In genomic region chr1:114428083-114428754, GRCh38 we compare ENCODE assay signal across 9 cellular contexts.
A peak's percentile ranks its signal among the peaks of the same experiment; 100 is the strongest.
DNase-seq lines count a peak whose midpoint lies in the region; ATAC-seq and TF ChIP-seq lines count a peak whose summit lies in the region.
"Had no signal": no experiment of that assay in that cellular context is flagged by ENCODE, and none has a peak within 500 bp of the region (broad histone marks: within the 10 kb centered on the region; RNA-seq: fewer than 3 reads in every experiment).

No MANE protein-coding gene starts in this region.

- no peaks in the 10 kb centered on the region for H3K9me3 Mint-ChIP-seq in activated naive CD4-positive, alpha-beta T cell treated with anti-CD3 and anti-CD28 coated beads for 36 hours
- H3K9me3 Mint-ChIP-seq in activated naive CD4-positive, alpha-beta T cell treated with anti-CD3 and anti-CD28 coated beads, Interleukin-2, amount 50 U/mL, for 72 hours, result no peaks in the 10 kb centered on the region

- intact Hi-C loops in activated naive CD4-positive, alpha-beta T cell treated with anti-CD3 and anti-CD28 coated beads for 36 hours (cut with micrococcal nuclease), result loop anchor here (1.0 kb wide), 1 partner anchor 82 kb away; no protein-coding TSS in a partner anchor
- intact Hi-C loops in PC-9 (cut with micrococcal nuclease; ENCODE audit: unreplicated experiment) (no loop called here), esophagus squamous epithelium (cut with DNase I) (no loop called here)

- no peak overlapping the region for H2AFZ ChIP-seq in PC-9

- H3K4me2 ChIP-seq in PC-9, result no peak overlapping the region

- peaks cover 34% of the 10 kb centered on the region for H3F3A ChIP-seq in PC-9 (ENCODE audit: insufficient read depth, low read depth)

- no peaks in the 10 kb centered on the region for H3K27me3 ChIP-seq in PC-9 (ENCODE audit: insufficient read depth, low read depth)
- no peaks in the 10 kb centered on the region for H3K27me3 ChIP-seq in esophagus squamous epithelium

- POLR2A ChIA-PET in PC-9 (lab: Charles Lee; ENCODE audit: unreplicated experiment), result no interaction called here

- peaks cover 17% of the 10 kb centered on the region for H3K36me3 Mint-ChIP-seq in activated naive CD4-positive, alpha-beta T cell treated with anti-CD3 and anti-CD28 coated beads for 36 hours (ENCODE audit: low read depth)
- no peaks in the 10 kb centered on the region for H3K36me3 Mint-ChIP-seq in activated naive CD4-positive, alpha-beta T cell treated with anti-CD3 and anti-CD28 coated beads, Interleukin-2, amount 50 U/mL, for 72 hours

- peaks cover 46% of the 10 kb centered on the region for H3K36me3 ChIP-seq in PC-9 (ENCODE audit: low read depth)
- peaks cover 0 to 82% (median 4%) of the 10 kb centered on the region in 3 donors for H3K36me3 ChIP-seq in esophagus squamous epithelium

- H3K4me1 ChIP-seq in PC-9 (replicated peaks; ENCODE audit: insufficient read depth) (no peaks in the 10 kb centered on the region), esophagus squamous epithelium (no peaks in the 10 kb centered on the region)

- DNase-seq in activated naive CD4-positive, alpha-beta T cell treated with anti-CD3 and anti-CD28 coated beads for 36 hours, result peak; percentile 16
- DNase-seq in activated naive CD4-positive, alpha-beta T cell treated with anti-CD3 and anti-CD28 coated beads, Interleukin-2, amount 50 U/mL, for 72 hours (ENCODE audit: low spot score in 2 of 2), result no peak
- DNase-seq in PC-9, result peak in 1 of 2 experiments; percentile 2
- DNase-seq in esophagus squamous epithelium (lab: John Stamatoyannopoulos, UW), result no peak
- DNase-seq in stromal cell of bone marrow (ENCODE audit: low read depth), result peak; percentile 13
- no peak for DNase-seq in GM20000 (ENCODE audit: low spot score)
- DNase-seq: activated naive CD4-positive, alpha-beta T cell treated with Interleukin-2 at 50 U/mL for 16 hours had no signal

- 50 to 66% methylated on average over 1 of the region's 1 CpG for WGBS in esophagus squamous epithelium, 2 donors

- ATAC-seq in activated naive CD4-positive, alpha-beta T cell treated with anti-CD3 and anti-CD28 coated beads, Interleukin-2, amount 50 U/mL, for 72 hours, result no peak
- no peak for ATAC-seq in GM18502 (IDR thresholded peaks at IDR 0.05; ENCODE audit: poor library complexity, unreplicated experiment)
- no peak for ATAC-seq in GM18861 (IDR thresholded peaks at IDR 0.05; ENCODE audit: unreplicated experiment)

- H4K20me1 ChIP-seq in PC-9 (ENCODE audit: insufficient read depth), result peaks cover 20% of the 10 kb centered on the region

- no peaks in the 10 kb centered on the region for H3K4me1 Mint-ChIP-seq in activated naive CD4-positive, alpha-beta T cell treated with anti-CD3 and anti-CD28 coated beads for 36 hours (ENCODE audit: low read depth)

- no peaks in the 10 kb centered on the region for H3K27me3 Mint-ChIP-seq in activated naive CD4-positive, alpha-beta T cell treated with anti-CD3 and anti-CD28 coated beads for 36 hours (ENCODE audit: low read depth)

- TF ChIP-seq CTCF in PC-9 (conservative IDR thresholded peaks at IDR 0.05) (peak; percentile 80), esophagus squamous epithelium (IDR thresholded peaks at IDR 0.05) (peak in 4 of 6 experiments; percentile 26 to 48 (median 36)), GM20000 (IDR thresholded peaks at IDR 0.05; ENCODE audit: extremely low read depth, missing control alignments) (no peak)

- no peak overlapping the region for H3K27ac Mint-ChIP-seq in activated naive CD4-positive, alpha-beta T cell treated with anti-CD3 and anti-CD28 coated beads for 36 hours
- no peak overlapping the region for H3K27ac Mint-ChIP-seq in activated naive CD4-positive, alpha-beta T cell treated with anti-CD3 and anti-CD28 coated beads, Interleukin-2, amount 50 U/mL, for 72 hours

- no peak for TF ChIP-seq POLR2A in esophagus squamous epithelium (IDR thresholded peaks at IDR 0.05)

- H3K27ac ChIP-seq in PC-9, result no peak overlapping the region
- no peak overlapping the region for H3K27ac ChIP-seq in esophagus squamous epithelium

- H3K4me3 ChIP-seq in PC-9, result no peak overlapping the region
- no peak overlapping the region for H3K4me3 ChIP-seq in esophagus squamous epithelium

- no TSS peak for BruUV-seq in PC-9 (replicated peaks; lab: Mats Ljungman, UMichigan)

- H3K9me3 ChIP-seq in PC-9 (ENCODE audit: insufficient read depth, low read depth) (no peaks in the 10 kb centered on the region), esophagus squamous epithelium (no peaks in the 10 kb centered on the region)

- no peak overlapping the region for H3K4me3 Mint-ChIP-seq in activated naive CD4-positive, alpha-beta T cell treated with anti-CD3 and anti-CD28 coated beads for 36 hours

- H3K9me2 ChIP-seq in PC-9 (ENCODE audit: insufficient read depth), result no peaks in the 10 kb centered on the region

- CTCF ChIA-PET in activated naive CD4-positive, alpha-beta T cell treated with anti-CD3 and anti-CD28 coated beads for 36 hours (lab: Charles Lee), result interaction anchor here (0.9 to 1.7 kb wide), 6 partner anchors 10 to 145 kb away, joined by 3 to 10 read pairs (median 4); no protein-coding TSS in a partner anchor
- CTCF ChIA-PET in PC-9 (lab: Charles Lee), result interaction anchor here (0.7 kb wide), 1 partner anchor 34 kb away, joined by 3 read pairs; no protein-coding TSS in a partner anchor

- peaks cover 7% of the 10 kb centered on the region; the same call in 1 of the 2 replicates for H3K79me2 ChIP-seq in PC-9 (ENCODE audit: low read depth)

Comparison
In these comparisons a context has a peak if more than half of its experiments do, and no peak if none do; other contexts are left out.
1. DNase-seq: peak in activated naive CD4-positive, alpha-beta T cell treated with anti-CD3 and anti-CD28 coated beads for 36 hours (single experiment) and stromal cell of bone marrow (single experiment); none in activated naive CD4-positive, alpha-beta T cell treated with anti-CD3 and anti-CD28 coated beads, Interleukin-2, amount 50 U/mL, for 72 hours (0 of 2), esophagus squamous epithelium (single experiment) and GM20000 (single experiment).